Comparison of ENCODE assay signal across 14 cellular contexts in the genomic region with DNA sequence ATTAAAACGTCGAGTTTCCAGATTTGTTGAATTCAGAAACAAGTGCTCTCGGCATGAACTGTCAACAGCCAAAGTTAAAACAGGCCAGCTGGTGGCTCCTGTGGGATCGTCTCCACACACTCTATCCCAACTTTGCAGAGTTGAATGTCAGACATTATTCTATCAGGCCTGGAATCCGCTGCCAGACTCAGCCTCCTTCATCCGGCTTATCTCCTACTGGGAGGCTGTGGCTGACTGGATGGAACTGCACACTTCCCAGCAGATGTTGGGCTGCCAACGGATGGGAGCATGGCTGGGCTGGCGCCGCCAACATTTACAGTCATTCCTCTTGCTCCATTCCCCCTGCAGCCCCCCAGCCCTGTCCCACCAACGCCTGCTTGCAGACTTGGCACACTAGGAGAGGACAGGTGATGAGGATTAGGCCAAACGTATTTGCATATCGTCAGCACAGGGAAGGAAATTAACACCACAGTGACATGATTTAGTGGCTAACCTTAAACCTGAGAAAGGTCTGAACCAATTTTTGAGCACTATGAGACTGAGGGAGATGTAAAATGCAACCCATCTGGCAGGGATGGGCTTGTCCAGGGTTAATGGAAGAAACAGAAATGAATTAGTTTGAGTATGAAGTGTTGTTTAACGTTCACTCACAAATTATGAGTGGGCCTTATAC.
DNase-seq lines count a peak whose midpoint lies in the region; ATAC-seq and TF ChIP-seq lines count a peak whose summit lies in the region.
"Had no signal": no experiment of that assay in that cellular context is flagged by ENCODE, and none has a peak within 500 bp of the region (broad histone marks: within the 10 kb centered on the region; RNA-seq: fewer than 3 reads in every experiment).

No MANE protein-coding gene starts in this region.

- H2AFZ ChIP-seq in OCI-LY3 (ENCODE audit: low read depth, low read length) = no peak overlapping the region

- H3K36me3 Mint-ChIP-seq in activated CD8-positive, alpha-beta T cell treated with anti-CD3 and anti-CD28 coated beads for 36 hours (ENCODE audit: low read depth) = no peaks in the 10 kb centered on the region

- H3K4me3 Mint-ChIP-seq in activated CD8-positive, alpha-beta T cell treated with anti-CD3 and anti-CD28 coated beads for 36 hours = no peak overlapping the region
- H3K4me3 Mint-ChIP-seq: activated T-helper 1 cell treated with anti-CD3 and anti-CD28 coated beads, Interleukin-12 subunit alpha, Interleukin-12 subunit beta, Interleukin-2, Interleukin-4 antibody, amounts not matched to agents 30 ng/mL and 10 ng/mL and 1 ng/mL, durations not matched to agents 14 hours and 24 hours and 36 hours; CD4-positive, alpha-beta T cell had no signal

- H3K9me3 ChIP-seq in DOHH2 (ENCODE audit: control insufficient read depth, insufficient read depth, low read length) (no peaks in the 10 kb centered on the region), OCI-LY3 (ENCODE audit: insufficient read depth, low read length) (no peaks in the 10 kb centered on the region), heart right ventricle (no peaks in the 10 kb centered on the region)
- H3K9me3 ChIP-seq: ovary, stomach had no signal

- H3K36me3 ChIP-seq in DOHH2 (ENCODE audit: control insufficient read depth, low read length) (no peaks in the 10 kb centered on the region), OCI-LY3 (replicated peaks; ENCODE audit: low read depth, low read length) (no peaks in the 10 kb centered on the region), heart right ventricle (no peaks in the 10 kb centered on the region)
- H3K36me3 ChIP-seq: ovary, stomach had no signal

- intact Hi-C loops in heart right ventricle (cut with DNase I) = loop anchor here in 9 of 10 donors (5.0 to 10.0 kb wide), 7 partner anchors 119 to 731 kb away; partner anchors contain the start of genes HOXA13 (in 2 of the 9) and TAX1BP1 (in 1 of the 9)
- intact Hi-C loops in sciatic nerve (cut with DNase I) = no loop called here
- intact Hi-C loops in activated CD8-positive, alpha-beta T cell treated with anti-CD3 and anti-CD28 coated beads for 36 hours (cut with micrococcal nuclease) = loop anchor here (10.0 kb wide), 1 partner anchor 719 kb away; the partner anchor contains the start of gene HOXA13

- H3K4me1 ChIP-seq in DOHH2 (ENCODE audit: control insufficient read depth, low read length) (peaks cover 62% of the 10 kb centered on the region), OCI-LY3 (ENCODE audit: low read length) (peaks cover 35% of the 10 kb centered on the region), heart right ventricle (peaks cover 0 to 27% (median 12%) of the 10 kb centered on the region in 9 donors)

- no peaks in the 10 kb centered on the region for H3K27me3 Mint-ChIP-seq in activated CD8-positive, alpha-beta T cell treated with anti-CD3 and anti-CD28 coated beads for 36 hours
- H3K27me3 Mint-ChIP-seq: CD4-positive, alpha-beta T cell had no signal

- H3K9ac ChIP-seq in OCI-LY3 (ENCODE audit: low read length) = no peak overlapping the region

- H3K4me2 ChIP-seq in DOHH2 (ENCODE audit: low read length) (peak overlapping the region; percentile 77), OCI-LY3 (ENCODE audit: low read length) (peak overlapping the region; percentile 36; the same call in 1 of the 2 replicates)

- no peak overlapping the region for H3K27ac Mint-ChIP-seq in activated CD8-positive, alpha-beta T cell treated with anti-CD3 and anti-CD28 coated beads for 36 hours
- H3K27ac Mint-ChIP-seq: activated T-helper 1 cell treated with anti-CD3 and anti-CD28 coated beads, Interleukin-12 subunit alpha, Interleukin-12 subunit beta, Interleukin-2, Interleukin-4 antibody, amounts not matched to agents 30 ng/mL and 10 ng/mL and 1 ng/mL, durations not matched to agents 14 hours and 24 hours and 36 hours; CD4-positive, alpha-beta T cell had no signal

- H3K27me3 ChIP-seq in DOHH2 (ENCODE audit: control insufficient read depth, low read length) (no peaks in the 10 kb centered on the region), OCI-LY3 (ENCODE audit: low read depth, low read length) (no peaks in the 10 kb centered on the region), heart right ventricle (no peaks in the 10 kb centered on the region)
- H3K27me3 ChIP-seq: ovary, stomach had no signal

- POLR2A ChIA-PET in activated CD8-positive, alpha-beta T cell treated with anti-CD3 and anti-CD28 coated beads for 36 hours (lab: Charles Lee) = no interaction called here

- H3K79me2 ChIP-seq in DOHH2 (ENCODE audit: control insufficient read depth, low read length) (peaks cover 29% of the 10 kb centered on the region), OCI-LY3 (ENCODE audit: low read length) (no peaks in the 10 kb centered on the region)

- peak overlapping the region; percentile 12 for H3K4me3 ChIP-seq in DOHH2 (ENCODE audit: low read length)
- no peak overlapping the region for H3K4me3 ChIP-seq in OCI-LY3 (ENCODE audit: low read length)
- no peak overlapping the region for H3K4me3 ChIP-seq in heart right ventricle
- H3K4me3 ChIP-seq: ovary, stomach had no signal

- peak; percentile 69 to 90 (median 84) for ATAC-seq in heart right ventricle
- ATAC-seq in sciatic nerve = peak; percentile 79
- no peak for ATAC-seq in activated CD8-positive, alpha-beta T cell treated with anti-CD3 and anti-CD28 coated beads for 36 hours

- CTCF ChIA-PET in activated CD8-positive, alpha-beta T cell treated with anti-CD3 and anti-CD28 coated beads for 36 hours (lab: Charles Lee) = interaction anchor here (1.4 to 1.5 kb wide), 2 partner anchors 97 to 727 kb away, joined by 3 to 5 read pairs; no protein-coding TSS in a partner anchor

- DNase-seq in heart right ventricle = peak; percentile 45 to 59
- no peak for DNase-seq in sciatic nerve (ENCODE audit: low spot score)
- no peak for DNase-seq in activated CD8-positive, alpha-beta T cell treated with anti-CD3 and anti-CD28 coated beads for 36 hours
- DNase-seq in NCI-H1092 (lab: John Stamatoyannopoulos, UW) = no peak
- no peak for DNase-seq in superior temporal gyrus (ENCODE audit: extremely low spot score)
- no peak for DNase-seq in NCI-H510A treated with DMSO at 0.1 percent for 48 hours (lab: John Stamatoyannopoulos, UW)
- DNase-seq: CD4-positive, alpha-beta T cell; NCI-H2029 treated with DMSO at 0.1 percent for 48 hours; ovary; stimulated activated CD4-positive, alpha-beta T cell treated with anti-CD3 and anti-CD28 coated beads, Interleukin-12 subunit alpha, Interleukin-12 subunit beta, amount 100 ng/mL, for 4 hours; stomach had no signal

- TF ChIP-seq CTCF in DOHH2 (IDR thresholded peaks at IDR 0.05; ENCODE audit: low read depth, low read length, poor library complexity, severe bottlenecking) (no peak), OCI-LY3 (IDR thresholded peaks at IDR 0.05; ENCODE audit: low read depth, low read length) (no peak), heart right ventricle (IDR thresholded peaks at IDR 0.05) (no peak)
- TF ChIP-seq CTCF in activated CD8-positive, alpha-beta T cell treated with anti-CD3 and anti-CD28 coated beads for 36 hours (IDR thresholded peaks at IDR 0.05) = no peak

- no peaks in the 10 kb centered on the region for H3K9me3 Mint-ChIP-seq in activated CD8-positive, alpha-beta T cell treated with anti-CD3 and anti-CD28 coated beads for 36 hours
- H3K9me3 Mint-ChIP-seq: activated T-helper 1 cell treated with anti-CD3 and anti-CD28 coated beads, Interleukin-12 subunit alpha, Interleukin-12 subunit beta, Interleukin-2, Interleukin-4 antibody, amounts not matched to agents 30 ng/mL and 10 ng/mL and 1 ng/mL, durations not matched to agents 14 hours and 24 hours and 36 hours; CD4-positive, alpha-beta T cell had no signal

- H3K4me1 Mint-ChIP-seq in activated CD8-positive, alpha-beta T cell treated with anti-CD3 and anti-CD28 coated beads for 36 hours (ENCODE audit: low read depth) = peaks cover 7% of the 10 kb centered on the region

- H4K20me1 ChIP-seq in DOHH2 (ENCODE audit: control insufficient read depth, insufficient read depth, low read depth, low read length) (no peaks in the 10 kb centered on the region), OCI-LY3 (ENCODE audit: insufficient read depth, low read length) (peaks cover 31% of the 10 kb centered on the region; the same call in 1 of the 2 replicates)

- no peak overlapping the region for H3K27ac ChIP-seq in DOHH2 (ENCODE audit: low read depth, low read length)
- H3K27ac ChIP-seq in OCI-LY3 (ENCODE audit: low read length) = no peak overlapping the region
- peak overlapping the region in 3 of 10 donors; percentile 4 to 39 (median 23) for H3K27ac ChIP-seq in heart right ventricle
- H3K27ac ChIP-seq: ovary, stomach had no signal

- peaks cover 19% of the 10 kb centered on the region for H3F3A ChIP-seq in DOHH2 (ENCODE audit: control insufficient read depth, insufficient read depth)

- H3K9me2 ChIP-seq in DOHH2 (replicated peaks; ENCODE audit: control insufficient read depth, low read length) = no peaks in the 10 kb centered on the region

- WGBS in heart right ventricle, 2 donors = 52 to 58% methylated on average over 13 of the region's 13 CpGs

Comparison
In these comparisons a context has a peak if more than half of its experiments do, and no peak if none do; other contexts are left out.
1. DNase-seq: peak in heart right ventricle (2 of 2); none in sciatic nerve (single experiment), activated CD8-positive, alpha-beta T cell treated with anti-CD3 and anti-CD28 coated beads for 36 hours (single experiment), NCI-H1092 (single experiment), superior temporal gyrus (single experiment) and NCI-H510A treated with DMSO at 0.1 percent for 48 hours (single experiment).